In genomic region chr6:111552241-111552744, GRCh38 we compare ENCODE assay signal across 8 cellular contexts. TPM values are rescaled to one million over a fixed set of nuclear protein-coding genes. Genes with fewer than 3 reads are reported as not detected.
DNase-seq lines count a peak whose midpoint lies in the region; ATAC-seq and TF ChIP-seq lines count a peak whose summit lies in the region.

No MANE protein-coding gene starts in this region.

- DNase-seq in AG04449 (ENCODE audit: low read depth, low spot score) (peak; percentile 92), LHCN-M2 (ENCODE audit: low read depth) (peak; percentile 100), amniotic stem cell (lab: John Stamatoyannopoulos, UW) (peak; percentile 84), right cardiac atrium (peak; percentile 36 to 74 (median 73)), natural killer cell (no peak)
- no peak for DNase-seq in activated CD4-positive, alpha-beta T cell treated with anti-CD3 and anti-CD28 coated beads, Interleukin-2, amount 50 U/mL, for 4 hours

- intact Hi-C loops in right cardiac atrium (cut with DNase I): loop anchor here in 1 of 4 donors (5.0 kb wide), 1 partner anchor 50 kb away; no protein-coding TSS in a partner anchor
- intact Hi-C loops in natural killer cell (cut with micrococcal nuclease): no loop called here

- POLR2A ChIA-PET in AG04449 (lab: Yijun Ruan, JAX): no interaction called here

- peaks cover 0 to 5% of the 10 kb centered on the region in 2 donors for H3K4me1 Mint-ChIP-seq in natural killer cell

- no peak overlapping the region for H3K4me3 Mint-ChIP-seq in natural killer cell

- no peaks in the 10 kb centered on the region for H3K9me3 Mint-ChIP-seq in natural killer cell

- H3K9ac ChIP-seq in rectal smooth muscle tissue (ENCODE audit: low read length): no peak overlapping the region

- no peak for TF ChIP-seq CTCF in AG04449 (IDR thresholded peaks at IDR 0.05; ENCODE audit: insufficient read depth, low read length, missing control alignments)
- no peak for TF ChIP-seq CTCF in natural killer cell (IDR thresholded peaks at IDR 0.05)

- no peaks in the 10 kb centered on the region for H3K9me3 ChIP-seq in right cardiac atrium (ENCODE audit: control insufficient read depth, low read length)

- H3K4me1 ChIP-seq in right cardiac atrium (ENCODE audit: control insufficient read depth, insufficient read depth, low read length): peaks cover 12% of the 10 kb centered on the region
- H3K4me1 ChIP-seq in rectal smooth muscle tissue (ENCODE audit: control insufficient read depth, insufficient read depth, low read length): peaks cover 27% of the 10 kb centered on the region

- H3K4me3 ChIP-seq in AG04449 (ENCODE audit: low read depth, low read length) (no peak overlapping the region), right cardiac atrium (ENCODE audit: low read length) (no peak overlapping the region), rectal smooth muscle tissue (ENCODE audit: low read length) (peak overlapping the region; percentile 40)

- 9% methylated on average over 11 of the region's 11 CpGs for whole genome bisulfite sequencing in right cardiac atrium

- CTCF ChIA-PET in AG04449 (lab: Yijun Ruan, JAX): no interaction called here

- H3K27ac Mint-ChIP-seq in natural killer cell: no peak overlapping the region

- H3K36me3 ChIP-seq in rectal smooth muscle tissue (ENCODE audit: control insufficient read depth, insufficient read depth, low read length): no peaks in the 10 kb centered on the region

- H3K27me3 ChIP-seq in right cardiac atrium (ENCODE audit: control insufficient read depth, insufficient read depth) (no peaks in the 10 kb centered on the region), rectal smooth muscle tissue (ENCODE audit: control insufficient read depth, insufficient read depth, low read length) (no peaks in the 10 kb centered on the region)

- H3K27me3 Mint-ChIP-seq in natural killer cell (ENCODE audit: low read depth in 2 of 2): no peaks in the 10 kb centered on the region

- no peaks in the 10 kb centered on the region for H3K36me3 Mint-ChIP-seq in natural killer cell

- peak overlapping the region; percentile 26 for H3K27ac ChIP-seq in right cardiac atrium (ENCODE audit: low read length)
- peak overlapping the region; percentile 77 for H3K27ac ChIP-seq in rectal smooth muscle tissue (ENCODE audit: low read depth, low read length)

- ATAC-seq in right cardiac atrium (peak; percentile 87 to 89), natural killer cell (no peak), GM19023 (IDR thresholded peaks at IDR 0.05; ENCODE audit: unreplicated experiment) (no peak)

RNA-seq across cellular contexts. Expression of gene TRAF3IP2, which starts 53.4 kb away (rescaled TPM):
- 18.5 and 21.8 TPM in 2 replicates for total RNA-seq in LHCN-M2 (2014; rRNA removed)
- polyA plus RNA-seq in LHCN-M2 (2012): 18.7 TPM
- total RNA-seq in right cardiac atrium: 10 to 100 TPM; 12.7 to 16.0 (median 13.1) TPM
- 14.1 TPM for polyA plus RNA-seq in right cardiac atrium
- total RNA-seq in natural killer cell: 10 to 100 TPM in 1 of 3 donors, 1 to 10 TPM in 2; 9.8 to 14.7 (median 9.9) TPM

Comparison
In these comparisons a context has a peak if more than half of its experiments do, and no peak if none do; other contexts are left out.
1. DNase-seq: peak in AG04449 (single experiment), LHCN-M2 (single experiment), amniotic stem cell (single experiment) and right cardiac atrium (3 of 3); none in natural killer cell (single experiment) and activated CD4-positive, alpha-beta T cell treated with anti-CD3 and anti-CD28 coated beads, Interleukin-2, amount 50 U/mL, for 4 hours (0 of 2).
2. ATAC-seq: peak in right cardiac atrium (2 of 2); none in natural killer cell (0 of 3) and GM19023 (single experiment).